In genomic region chr7:8714791-8715190, GRCh38 we compare ENCODE assay signal across 13 cellular contexts.
"Had no signal": no experiment of that assay in that cellular context is flagged by ENCODE, and none has a peak within 500 bp of the region (broad histone marks: within the 10 kb centered on the region; RNA-seq: fewer than 3 reads in every experiment).

No MANE protein-coding gene starts in this region.

- H3K36me3 ChIP-seq: left ventricle myocardium inferior, pancreas had no signal

- H3K9me3 Mint-ChIP-seq: activated naive CD4-positive, alpha-beta T cell treated with anti-CD3 and anti-CD28 coated beads, Interleukin-2, amount 10 ng/mL, durations not matched to agents 7 days and 5 days had no signal

- DNase-seq: activated CD4-positive, alpha-beta T cell treated with anti-CD3 and anti-CD28 coated beads for 1 hour; activated CD4-positive, alpha-beta T cell treated with anti-CD3 and anti-CD28 coated beads, Interleukin-2, amount 50 U/mL, for 4 hours; activated naive CD4-positive, alpha-beta T cell treated with anti-CD3 and anti-CD28 coated beads, Interleukin-2, amount 10 ng/mL, durations not matched to agents 7 days and 5 days; activated T-cell treated with anti-CD3 and anti-CD28 coated beads for 4 hours; left ventricle myocardium inferior; mucosa of descending colon; naive thymus-derived CD8-positive, alpha-beta T cell; pancreas; stimulated activated CD4-positive, alpha-beta T cell treated with anti-CD3 and anti-CD28 coated beads, Interleukin-1b, Interleukin-23, amount 100 ng/mL, for 48 hours; T-helper 9 cell had no signal

- H3K4me1 Mint-ChIP-seq: activated naive CD4-positive, alpha-beta T cell treated with anti-CD3 and anti-CD28 coated beads, Interleukin-2, amount 10 ng/mL, durations not matched to agents 7 days and 5 days; activated T-helper 17 cell treated with anti-CD3 and anti-CD28 coated beads, Interleukin-2, amount 50 U/mL, for 72 hours; naive thymus-derived CD8-positive, alpha-beta T cell had no signal

- H3K36me3 Mint-ChIP-seq: activated naive CD4-positive, alpha-beta T cell treated with anti-CD3 and anti-CD28 coated beads, Interleukin-2, amount 10 ng/mL, durations not matched to agents 7 days and 5 days; naive thymus-derived CD8-positive, alpha-beta T cell had no signal

- H3K27me3 Mint-ChIP-seq: activated naive CD4-positive, alpha-beta T cell treated with anti-CD3 and anti-CD28 coated beads, Interleukin-2, amount 10 ng/mL, durations not matched to agents 7 days and 5 days; naive thymus-derived CD8-positive, alpha-beta T cell had no signal

- H3K27me3 ChIP-seq: hepatocyte, pancreas had no signal

- H3K4me1 ChIP-seq: left ventricle myocardium inferior, pancreas had no signal

- H3K4me3 Mint-ChIP-seq: activated naive CD4-positive, alpha-beta T cell treated with anti-CD3 and anti-CD28 coated beads, Interleukin-2, amount 10 ng/mL, durations not matched to agents 7 days and 5 days; activated T-helper 17 cell treated with anti-CD3 and anti-CD28 coated beads, Interleukin-2, amount 50 U/mL, for 72 hours; naive thymus-derived CD8-positive, alpha-beta T cell had no signal

- H3K4me3 ChIP-seq: hepatocyte, left ventricle myocardium inferior, mucosa of descending colon, pancreas had no signal

- ATAC-seq: activated T-helper 17 cell treated with anti-CD3 and anti-CD28 coated beads, Interleukin-2, amount 50 U/mL, for 72 hours; esophagus mucosa; mucosa of descending colon; naive thymus-derived CD8-positive, alpha-beta T cell; pancreas had no signal

- H3K27ac ChIP-seq: hepatocyte, left ventricle myocardium inferior, pancreas had no signal

- H3K9me3 ChIP-seq: mucosa of descending colon, pancreas had no signal

- H3K27ac Mint-ChIP-seq: activated naive CD4-positive, alpha-beta T cell treated with anti-CD3 and anti-CD28 coated beads, Interleukin-2, amount 10 ng/mL, durations not matched to agents 7 days and 5 days; activated T-helper 17 cell treated with anti-CD3 and anti-CD28 coated beads, Interleukin-2, amount 50 U/mL, for 72 hours; naive thymus-derived CD8-positive, alpha-beta T cell had no signal
